ENCODE assay signal across 2 cellular contexts in genomic region chr1:40709802-40710278, GRCh38.
TF ChIP-seq lines count a peak whose summit lies in the region.

No MANE protein-coding gene starts in this region.

TF ChIP-seq in GM12878, 131 proteins besides CTCF, POLR2A, EP300 and RAD21:
- TF ChIP-seq SPI1 (IDR thresholded peaks at IDR 0.05; ENCODE audit: borderline replicate concordance, insufficient read depth, low read depth, low read length) (no peak), RELA (IDR thresholded peaks at IDR 0.05; ENCODE audit: borderline replicate concordance, partially characterized antibody) (no peak)

TF ChIP-seq in liver, 16 proteins besides CTCF, POLR2A, EP300 and RAD21:
- TF ChIP-seq ATF3 (IDR thresholded peaks at IDR 0.05) = no peak
- TF ChIP-seq HNF4G (IDR thresholded peaks at IDR 0.05) = no peak
- TF ChIP-seq YY1 (IDR thresholded peaks at IDR 0.05) = no peak
- no peak for TF ChIP-seq ZBTB33 (IDR thresholded peaks at IDR 0.05)
- TF ChIP-seq SP1 (IDR thresholded peaks at IDR 0.05) = no peak
